In the genomic region with DNA sequence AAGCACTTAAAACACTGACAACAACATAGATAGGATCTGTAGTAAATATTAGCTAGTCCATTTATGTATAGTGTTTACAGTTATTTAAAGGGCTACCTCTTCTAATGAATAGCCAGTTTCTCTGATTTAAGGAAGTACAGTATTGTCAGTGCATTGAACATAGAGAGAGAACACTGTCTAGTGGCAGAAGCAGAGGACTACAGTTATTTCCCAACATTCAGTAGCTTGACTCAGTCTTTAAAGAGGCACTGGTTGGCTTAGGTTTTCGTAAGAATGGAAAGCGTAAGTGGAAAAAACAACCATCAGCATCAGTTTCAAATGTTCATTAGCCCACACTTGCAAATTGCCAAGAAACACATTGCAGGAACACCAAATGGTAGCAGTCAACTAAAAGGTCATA, we compare ENCODE assay signal across 13 cellular contexts.
DNase-seq lines count a peak whose midpoint lies in the region; ATAC-seq, FAIRE-seq and TF ChIP-seq lines count a peak whose summit lies in the region.
"Had no signal": no experiment of that assay in that cellular context is flagged by ENCODE, and none has a peak within 500 bp of the region (broad histone marks: within the 10 kb centered on the region; RNA-seq: fewer than 3 reads in every experiment).

No MANE protein-coding gene starts in this region.

- 83% methylated on average over 2 of the region's 2 CpGs for WGBS in A549 (ENCODE audit: missing lambda C conversion rate)

- H3K27ac ChIP-seq in A549 (no peak overlapping the region), SJSA1 (no peak overlapping the region)
- H3K27ac ChIP-seq in effector memory CD4-positive, alpha-beta T cell (ENCODE audit: insufficient read depth, low read length, poor library complexity, severe bottlenecking), result no peak overlapping the region
- H3K27ac ChIP-seq: PC-9 had no signal

- peaks cover 17% of the 10 kb centered on the region for H3K4me1 Mint-ChIP-seq in WTC11
- no peaks in the 10 kb centered on the region for H3K4me1 Mint-ChIP-seq in activated CD4-positive, alpha-beta T cell treated with anti-CD3 and anti-CD28 coated beads, Interleukin-2, amount 10 ng/mL, durations not matched to agents 7 days and 5 days
- H3K4me1 Mint-ChIP-seq: stimulated activated effector memory CD8-positive, alpha-beta T cell treated with anti-CD3 and anti-CD28 coated beads, Interleukin-12 subunit alpha, Interleukin-12 subunit beta, amount 100 ng/mL, for 72 hours had no signal

- H3K4me1 ChIP-seq in A549, result peaks cover 30% of the 10 kb centered on the region
- peaks cover 8% of the 10 kb centered on the region; the same call in 1 of the 2 replicates for H3K4me1 ChIP-seq in SJSA1 (replicated peaks)
- H3K4me1 ChIP-seq in effector memory CD4-positive, alpha-beta T cell (ENCODE audit: control insufficient read depth, insufficient read depth, low read length, poor library complexity, severe bottlenecking), result no peaks in the 10 kb centered on the region

- TF ChIP-seq POLR2A in A549 (IDR thresholded peaks at IDR 0.05; ENCODE audit: low read length), result no peak

- H3K36me3 Mint-ChIP-seq in WTC11, result no peaks in the 10 kb centered on the region
- H3K36me3 Mint-ChIP-seq in activated CD4-positive, alpha-beta T cell treated with anti-CD3 and anti-CD28 coated beads, Interleukin-2, amount 10 ng/mL, durations not matched to agents 7 days and 5 days (ENCODE audit: low read depth), result no peaks in the 10 kb centered on the region
- H3K36me3 Mint-ChIP-seq: stimulated activated effector memory CD8-positive, alpha-beta T cell treated with anti-CD3 and anti-CD28 coated beads, Interleukin-12 subunit alpha, Interleukin-12 subunit beta, amount 100 ng/mL, for 72 hours had no signal

- no peaks in the 10 kb centered on the region for H3K27me3 Mint-ChIP-seq in WTC11 (ENCODE audit: low read depth)
- H3K27me3 Mint-ChIP-seq in activated CD4-positive, alpha-beta T cell treated with anti-CD3 and anti-CD28 coated beads, Interleukin-2, amount 10 ng/mL, durations not matched to agents 7 days and 5 days, result peaks cover 14% of the 10 kb centered on the region

- POLR2A ChIA-PET in A549 (lab: Yijun Ruan, JAX) (interaction anchor here (1.0 kb wide), 1 partner anchor 42 kb away, joined by 4 read pairs; no protein-coding TSS in a partner anchor), WTC11 (lab: Charles Lee) (no interaction called here)
- POLR2A ChIA-PET in activated CD4-positive, alpha-beta T cell treated with anti-CD3 and anti-CD28 coated beads, Interleukin-2, amount 10 ng/mL, durations not matched to agents 7 days and 5 days (lab: Charles Lee), result no interaction called here

- ATAC-seq in A549, result peak; percentile 52 to 63; a peak in 3 of 6 replicates
- ATAC-seq in WTC11, result no peak
- no peak for ATAC-seq in GM19395 (IDR thresholded peaks at IDR 0.05; ENCODE audit: unreplicated experiment)
- ATAC-seq: stimulated activated effector memory CD8-positive, alpha-beta T cell treated with anti-CD3 and anti-CD28 coated beads, Interleukin-12 subunit alpha, Interleukin-12 subunit beta, amount 100 ng/mL, for 72 hours had no signal

- H3K9me3 ChIP-seq in A549, result no peaks in the 10 kb centered on the region
- H3K9me3 ChIP-seq in SJSA1 (replicated peaks), result no peaks in the 10 kb centered on the region
- H3K9me3 ChIP-seq in effector memory CD4-positive, alpha-beta T cell (ENCODE audit: control insufficient read depth, low read length), result no peaks in the 10 kb centered on the region

- H3K9me3 Mint-ChIP-seq in WTC11, result peaks cover 11% of the 10 kb centered on the region; the same call in 1 of the 2 replicates
- peaks cover 3% of the 10 kb centered on the region for H3K9me3 Mint-ChIP-seq in activated CD4-positive, alpha-beta T cell treated with anti-CD3 and anti-CD28 coated beads, Interleukin-2, amount 10 ng/mL, durations not matched to agents 7 days and 5 days
- H3K9me3 Mint-ChIP-seq: dendritic cell treated with granulocyte-macrophage colony-stimulating factor and Interleukin-4, amounts not matched to agents 40 ng/mL and 50 ng/mL, for 4 days had no signal

- CTCF ChIA-PET in A549 (lab: Yijun Ruan, JAX) (interaction anchor here (0.6 to 3.4 kb wide), 9 partner anchors 8 to 163 kb away, joined by 3 to 19 read pairs (median 4); no protein-coding TSS in a partner anchor), WTC11 (lab: Charles Lee) (no interaction called here)
- CTCF ChIA-PET in activated CD4-positive, alpha-beta T cell treated with anti-CD3 and anti-CD28 coated beads, Interleukin-2, amount 10 ng/mL, durations not matched to agents 7 days and 5 days (lab: Charles Lee), result interaction anchor here (1.4 kb wide), 1 partner anchor 13 kb away, joined by 3 read pairs; no protein-coding TSS in a partner anchor

- no peaks in the 10 kb centered on the region for H3K36me3 ChIP-seq in SJSA1
- H3K36me3 ChIP-seq in effector memory CD4-positive, alpha-beta T cell (ENCODE audit: control insufficient read depth, insufficient read depth, low read length), result no peaks in the 10 kb centered on the region

- TF ChIP-seq CTCF in A549 (IDR thresholded peaks at IDR 0.05) (peak; percentile 25; the same call in 2 of the 3 replicates), fibroblast of mammary gland (conservative IDR thresholded peaks at IDR 0.05; ENCODE audit: control insufficient read depth, insufficient read depth, low read depth, low read length) (peak; percentile 78), WTC11 (IDR thresholded peaks at IDR 0.05) (no peak)

- TF ChIP-seq EP300 in A549 (IDR thresholded peaks at IDR 0.05), result no peak

- H3K27me3 ChIP-seq in SJSA1 (replicated peaks), result peaks cover 30% of the 10 kb centered on the region
- H3K27me3 ChIP-seq in effector memory CD4-positive, alpha-beta T cell (replicated peaks; ENCODE audit: control insufficient read depth, insufficient read depth, low read length, poor library complexity, severe bottlenecking), result no peaks in the 10 kb centered on the region

- TF ChIP-seq RAD21 in A549 (conservative IDR thresholded peaks at IDR 0.05 in 1 of 2, IDR thresholded peaks at IDR 0.05 in 1 of 2), result peak; percentile 45 to 52

- no peak for FAIRE-seq in A549 (lab: Jason Lieb, UNC)

- H3K27ac Mint-ChIP-seq in WTC11, result no peak overlapping the region
- no peak overlapping the region for H3K27ac Mint-ChIP-seq in activated CD4-positive, alpha-beta T cell treated with anti-CD3 and anti-CD28 coated beads, Interleukin-2, amount 10 ng/mL, durations not matched to agents 7 days and 5 days
- H3K27ac Mint-ChIP-seq: dendritic cell treated with granulocyte-macrophage colony-stimulating factor and Interleukin-4, amounts not matched to agents 40 ng/mL and 50 ng/mL, for 4 days; stimulated activated effector memory CD8-positive, alpha-beta T cell treated with anti-CD3 and anti-CD28 coated beads, Interleukin-12 subunit alpha, Interleukin-12 subunit beta, amount 100 ng/mL, for 72 hours had no signal

- H3K4me3 Mint-ChIP-seq in WTC11, result no peak overlapping the region
- H3K4me3 Mint-ChIP-seq in activated CD4-positive, alpha-beta T cell treated with anti-CD3 and anti-CD28 coated beads, Interleukin-2, amount 10 ng/mL, durations not matched to agents 7 days and 5 days, result no peak overlapping the region
- H3K4me3 Mint-ChIP-seq: dendritic cell treated with granulocyte-macrophage colony-stimulating factor and Interleukin-4, amounts not matched to agents 40 ng/mL and 50 ng/mL, for 4 days; stimulated activated effector memory CD8-positive, alpha-beta T cell treated with anti-CD3 and anti-CD28 coated beads, Interleukin-12 subunit alpha, Interleukin-12 subunit beta, amount 100 ng/mL, for 72 hours had no signal

- no peak overlapping the region for H3K4me2 ChIP-seq in A549
- H3K4me2 ChIP-seq: PC-9 had no signal

- H3K4me3 ChIP-seq in A549 (no peak overlapping the region), SJSA1 (no peak overlapping the region), fibroblast of mammary gland (ENCODE audit: control insufficient read depth, low read depth, low read length) (no peak overlapping the region)
- no peak overlapping the region for H3K4me3 ChIP-seq in effector memory CD4-positive, alpha-beta T cell (ENCODE audit: insufficient read depth, low read depth, low read length, poor library complexity, severe bottlenecking)
- H3K4me3 ChIP-seq: PC-9 had no signal

- DNase-seq in A549 (ENCODE audit: low read depth in 1 of 2, low spot score in 1 of 2) (peak in 1 of 2 experiments; percentile 39), H4 (ENCODE audit: low spot score) (peak; percentile 28), SJSA1 (ENCODE audit: low read depth in 1 of 2, low spot score in 2 of 2) (peak; percentile 49 to 70), fibroblast of mammary gland (ENCODE audit: low read depth) (peak; percentile 87), WTC11 (ENCODE audit: low spot score) (no peak)
- no peak for DNase-seq in activated CD4-positive, alpha-beta T cell treated with anti-CD3 and anti-CD28 coated beads, Interleukin-2, amount 10 ng/mL, durations not matched to agents 7 days and 5 days
- DNase-seq in effector memory CD4-positive, alpha-beta T cell, result no peak
- DNase-seq: COR-L47, KG1, PC-9 had no signal

TF ChIP-seq in A549, 52 proteins besides CTCF, POLR2A, EP300 and RAD21 (continues in another document):
- TF ChIP-seq KDM1A (IDR thresholded peaks at IDR 0.05; ENCODE audit: low read depth) (no peak), FOSL2 (IDR thresholded peaks at IDR 0.05) (no peak), FOSL2 (CRISPR knock-in tag; IDR thresholded peaks at IDR 0.05) (no peak), POLR2AphosphoS2 (conservative IDR thresholded peaks at IDR 0.05; ENCODE audit: low read length) (no peak), EHMT2 (IDR thresholded peaks at IDR 0.05; ENCODE audit: low read depth) (no peak), HOXA7 (CRISPR knock-in tag; IDR thresholded peaks at IDR 0.05) (no peak)
- TF ChIP-seq, protein P1, sequence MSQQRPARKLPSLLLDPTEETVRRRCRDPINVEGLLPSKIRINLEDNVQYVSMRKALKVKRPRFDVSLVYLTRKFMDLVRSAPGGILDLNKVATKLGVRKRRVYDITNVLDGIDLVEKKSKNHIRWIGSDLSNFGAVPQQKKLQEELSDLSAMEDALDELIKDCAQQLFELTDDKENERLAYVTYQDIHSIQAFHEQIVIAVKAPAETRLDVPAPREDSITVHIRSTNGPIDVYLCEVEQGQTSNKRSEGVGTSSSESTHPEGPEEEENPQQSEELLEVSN (IDR thresholded peaks at IDR 0.05; ENCODE audit: borderline replicate concordance, low read depth), result no peak

TF ChIP-seq in WTC11, 78 proteins besides CTCF, POLR2A, EP300 and RAD21 (continues in another document):
- no peak for TF ChIP-seq JUN (CRISPR knock-in tag; IDR thresholded peaks at IDR 0.05)
- TF ChIP-seq, protein P2, sequence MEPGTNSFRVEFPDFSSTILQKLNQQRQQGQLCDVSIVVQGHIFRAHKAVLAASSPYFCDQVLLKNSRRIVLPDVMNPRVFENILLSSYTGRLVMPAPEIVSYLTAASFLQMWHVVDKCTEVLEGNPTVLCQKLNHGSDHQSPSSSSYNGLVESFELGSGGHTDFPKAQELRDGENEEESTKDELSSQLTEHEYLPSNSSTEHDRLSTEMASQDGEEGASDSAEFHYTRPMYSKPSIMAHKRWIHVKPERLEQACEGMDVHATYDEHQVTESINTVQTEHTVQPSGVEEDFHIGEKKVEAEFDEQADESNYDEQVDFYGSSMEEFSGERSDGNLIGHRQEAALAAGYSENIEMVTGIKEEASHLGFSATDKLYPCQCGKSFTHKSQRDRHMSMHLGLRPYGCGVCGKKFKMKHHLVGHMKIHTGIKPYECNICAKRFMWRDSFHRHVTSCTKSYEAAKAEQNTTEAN (CRISPR knock-in tag; IDR thresholded peaks at IDR 0.05), result no peak
- TF ChIP-seq ETV6 (CRISPR knock-in tag; IDR thresholded peaks at IDR 0.05), result no peak
- TF ChIP-seq CREB1 (CRISPR knock-in tag; IDR thresholded peaks at IDR 0.05), result no peak

Comparison
In these comparisons a context has a peak if more than half of its experiments do, and no peak if none do; other contexts are left out.
1. ATAC-seq: peak in A549 (2 of 2); none in WTC11 (single experiment) and GM19395 (single experiment).
2. DNase-seq: peak in H4 (single experiment), SJSA1 (2 of 2) and fibroblast of mammary gland (single experiment); none in WTC11 (single experiment), activated CD4-positive, alpha-beta T cell treated with anti-CD3 and anti-CD28 coated beads, Interleukin-2, amount 10 ng/mL, durations not matched to agents 7 days and 5 days (single experiment) and effector memory CD4-positive, alpha-beta T cell (0 of 3).